ENCODE assay signal across 1 cellular context in genomic region chr1:11831945-11832725, GRCh38.
TF ChIP-seq lines count a peak whose summit lies in the region.

No MANE protein-coding gene starts in this region.

TF ChIP-seq in HepG2, 621 proteins besides CTCF, POLR2A, EP300 and RAD21:
- peak; percentile 41 for TF ChIP-seq AGO2 (optimal IDR thresholded peaks at IDR 0.05; ENCODE audit: low read depth, low read length)
- no peak for TF ChIP-seq HOXA5 (CRISPR knock-in tag; IDR thresholded peaks at IDR 0.05)
- no peak for TF ChIP-seq BCL6 (CRISPR knock-in tag; IDR thresholded peaks at IDR 0.05)
- peak; percentile 62; the same call in 1 of the 2 replicates for TF ChIP-seq ZNF629 (CRISPR knock-in tag; conservative IDR thresholded peaks at IDR 0.05)
TF ChIP-seq in HepG2: peak in this region for 2.
